1 cellular context compared by ENCODE assay signal in the genomic region with DNA sequence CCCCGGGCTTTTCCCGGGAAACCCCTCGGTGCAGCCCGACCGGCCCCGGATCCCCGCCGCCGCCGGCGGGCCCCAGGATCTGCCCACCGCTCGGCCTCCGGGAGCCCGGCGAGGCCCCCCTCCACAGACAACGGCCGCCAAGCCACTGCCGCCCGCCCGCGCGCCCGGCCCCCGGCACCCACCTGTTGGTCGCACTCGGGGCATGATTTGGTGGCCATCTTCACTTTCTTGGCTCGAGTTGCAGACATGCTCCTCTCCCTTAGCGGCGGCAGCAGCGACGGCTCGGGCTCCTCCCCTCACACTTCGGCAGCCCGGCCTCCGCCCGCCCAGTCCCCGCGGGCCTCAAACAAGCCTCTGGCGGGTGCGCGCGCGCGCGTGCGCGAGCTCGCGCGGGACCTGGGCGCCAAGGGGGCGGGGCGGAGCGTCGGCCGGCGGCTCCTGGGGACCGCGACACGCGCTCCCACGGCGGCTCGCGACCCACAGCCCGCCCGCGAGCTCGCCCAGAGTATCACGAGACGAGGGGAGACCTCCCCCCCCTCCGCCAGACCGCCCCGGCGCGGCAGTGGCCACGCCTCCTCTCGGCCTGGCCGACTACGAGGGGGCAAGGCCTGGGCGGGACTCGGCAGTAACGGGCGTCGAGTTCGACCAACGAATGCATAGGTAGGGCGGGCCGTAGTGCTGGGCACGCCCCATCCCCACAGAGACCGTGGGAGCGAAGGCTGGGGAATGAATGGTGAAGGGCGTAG.
A peak's percentile ranks its signal among the peaks of the same experiment; 100 is the strongest.
TF ChIP-seq lines count a peak whose summit lies in the region.

A gene with protein sequence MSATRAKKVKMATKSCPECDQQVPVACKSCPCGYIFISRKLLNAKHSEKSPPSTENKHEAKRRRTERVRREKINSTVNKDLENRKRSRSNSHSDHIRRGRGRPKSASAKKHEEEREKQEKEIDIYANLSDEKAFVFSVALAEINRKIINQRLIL (minus strand): TSS at position 279 of the 746 bp plus-strand sequence. CDS start 31 bp downstream, at position 248.

TF ChIP-seq in HepG2, 621 proteins besides CTCF, POLR2A, EP300 and RAD21 (continued from another document and continues in another):
- TF ChIP-seq, protein P1, sequence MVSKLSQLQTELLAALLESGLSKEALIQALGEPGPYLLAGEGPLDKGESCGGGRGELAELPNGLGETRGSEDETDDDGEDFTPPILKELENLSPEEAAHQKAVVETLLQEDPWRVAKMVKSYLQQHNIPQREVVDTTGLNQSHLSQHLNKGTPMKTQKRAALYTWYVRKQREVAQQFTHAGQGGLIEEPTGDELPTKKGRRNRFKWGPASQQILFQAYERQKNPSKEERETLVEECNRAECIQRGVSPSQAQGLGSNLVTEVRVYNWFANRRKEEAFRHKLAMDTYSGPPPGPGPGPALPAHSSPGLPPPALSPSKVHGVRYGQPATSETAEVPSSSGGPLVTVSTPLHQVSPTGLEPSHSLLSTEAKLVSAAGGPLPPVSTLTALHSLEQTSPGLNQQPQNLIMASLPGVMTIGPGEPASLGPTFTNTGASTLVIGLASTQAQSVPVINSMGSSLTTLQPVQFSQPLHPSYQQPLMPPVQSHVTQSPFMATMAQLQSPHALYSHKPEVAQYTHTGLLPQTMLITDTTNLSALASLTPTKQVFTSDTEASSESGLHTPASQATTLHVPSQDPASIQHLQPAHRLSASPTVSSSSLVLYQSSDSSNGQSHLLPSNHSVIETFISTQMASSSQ (IDR thresholded peaks at IDR 0.05; ENCODE audit: low read depth), result no peak
- TF ChIP-seq, protein P1 (CRISPR knock-in tag; IDR thresholded peaks at IDR 0.05; ENCODE audit: borderline replicate concordance), result peak; percentile 39; the same call in 1 of the 2 replicates
- TF ChIP-seq PRMT3 (CRISPR knock-in tag; IDR thresholded peaks at IDR 0.05; ENCODE audit: borderline replicate concordance, low read depth) (no peak), DNMT3B (CRISPR knock-in tag; conservative IDR thresholded peaks at IDR 0.05) (no peak), HNF4G (IDR thresholded peaks at IDR 0.05; ENCODE audit: borderline replicate concordance, low read depth, low read length) (0 out of 2 replicates have a peak, but pooled peaks have one; percentile 4), HNF4G (CRISPR knock-in tag; IDR thresholded peaks at IDR 0.05; ENCODE audit: borderline replicate concordance, low read depth) (no peak), SP1 (IDR thresholded peaks at IDR 0.05) (peak; percentile 53; the same call in 1 of the 2 replicates), SP1 (CRISPR knock-in tag; IDR thresholded peaks at IDR 0.05) (peak; percentile 99), MYC (CRISPR knock-in tag; IDR thresholded peaks at IDR 0.05; ENCODE audit: borderline replicate concordance) (peak; percentile 62), GLI4 (CRISPR knock-in tag; IDR thresholded peaks at IDR 0.05; ENCODE audit: borderline replicate concordance) (no peak), ZMYM4 (CRISPR knock-in tag; IDR thresholded peaks at IDR 0.05) (peak; percentile 78), KLF15 (CRISPR knock-in tag; IDR thresholded peaks at IDR 0.05; ENCODE audit: borderline replicate concordance) (0 out of 2 replicates have a peak, but pooled peaks have one; percentile 6), ATF7-NPFF (CRISPR knock-in tag; IDR thresholded peaks at IDR 0.05; ENCODE audit: low read depth) (no peak), ZNF121 (CRISPR knock-in tag; IDR thresholded peaks at IDR 0.05) (no peak; the same call in 1 of the 2 replicates), KLF16 (CRISPR knock-in tag; IDR thresholded peaks at IDR 0.05) (peak in 1 of 2 experiments; percentile 55; a peak in 2 of 4 replicates), ZNF333 (CRISPR knock-in tag; IDR thresholded peaks at IDR 0.05; ENCODE audit: borderline replicate concordance) (no peak), KDM6A (CRISPR knock-in tag; IDR thresholded peaks at IDR 0.05; ENCODE audit: low read depth) (0 out of 2 replicates have a peak, but pooled peaks have one; percentile 22), DPF2 (CRISPR knock-in tag; IDR thresholded peaks at IDR 0.05; ENCODE audit: borderline replicate concordance, low read depth) (no peak), ZNF746 (CRISPR knock-in tag; IDR thresholded peaks at IDR 0.05) (no peak), SSRP1 (CRISPR knock-in tag; IDR thresholded peaks at IDR 0.05) (no peak), ZNF329 (CRISPR knock-in tag; IDR thresholded peaks at IDR 0.05; ENCODE audit: low read depth) (no peak), ZNF557 (CRISPR knock-in tag; IDR thresholded peaks at IDR 0.05) (no peak), SYNCRIP (IDR thresholded peaks at IDR 0.05; ENCODE audit: insufficient read depth, low read depth, low read length) (no peak), SATB2 (CRISPR knock-in tag; IDR thresholded peaks at IDR 0.05) (no peak), GABPA (IDR thresholded peaks at IDR 0.05; ENCODE audit: low read depth, low read length) (no peak), GABPA (CRISPR knock-in tag; IDR thresholded peaks at IDR 0.05; ENCODE audit: low read depth) (no peak), CREB1 (IDR thresholded peaks at IDR 0.05) (peak; percentile 63; the same call in 1 of the 2 replicates), CREB1 (CRISPR knock-in tag; IDR thresholded peaks at IDR 0.05) (no peak), ZC3H4 (CRISPR knock-in tag; IDR thresholded peaks at IDR 0.05; ENCODE audit: borderline replicate concordance) (no peak), NR2F2 (IDR thresholded peaks at IDR 0.05; ENCODE audit: borderline replicate concordance, low read depth) (no peak), CAMTA2 (CRISPR knock-in tag; IDR thresholded peaks at IDR 0.05; ENCODE audit: borderline replicate concordance) (no peak), SIN3B (IDR thresholded peaks at IDR 0.05; ENCODE audit: low read length) (no peak), TBX3 (IDR thresholded peaks at IDR 0.05; ENCODE audit: borderline replicate concordance) (no peak), KDM3A (CRISPR knock-in tag; IDR thresholded peaks at IDR 0.05; ENCODE audit: low read depth) (peak; percentile 75), SUZ12 (IDR thresholded peaks at IDR 0.05; ENCODE audit: low read depth, low read length) (no peak), BORCS8-MEF2B (CRISPR knock-in tag; IDR thresholded peaks at IDR 0.05) (no peak; the same call in 1 of the 2 replicates)
- TF ChIP-seq, protein P2, sequence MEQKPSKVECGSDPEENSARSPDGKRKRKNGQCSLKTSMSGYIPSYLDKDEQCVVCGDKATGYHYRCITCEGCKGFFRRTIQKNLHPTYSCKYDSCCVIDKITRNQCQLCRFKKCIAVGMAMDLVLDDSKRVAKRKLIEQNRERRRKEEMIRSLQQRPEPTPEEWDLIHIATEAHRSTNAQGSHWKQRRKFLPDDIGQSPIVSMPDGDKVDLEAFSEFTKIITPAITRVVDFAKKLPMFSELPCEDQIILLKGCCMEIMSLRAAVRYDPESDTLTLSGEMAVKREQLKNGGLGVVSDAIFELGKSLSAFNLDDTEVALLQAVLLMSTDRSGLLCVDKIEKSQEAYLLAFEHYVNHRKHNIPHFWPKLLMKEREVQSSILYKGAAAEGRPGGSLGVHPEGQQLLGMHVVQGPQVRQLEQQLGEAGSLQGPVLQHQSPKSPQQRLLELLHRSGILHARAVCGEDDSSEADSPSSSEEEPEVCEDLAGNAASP (CRISPR knock-in tag; IDR thresholded peaks at IDR 0.05; ENCODE audit: borderline replicate concordance), result no peak
- TF ChIP-seq, protein P3, sequence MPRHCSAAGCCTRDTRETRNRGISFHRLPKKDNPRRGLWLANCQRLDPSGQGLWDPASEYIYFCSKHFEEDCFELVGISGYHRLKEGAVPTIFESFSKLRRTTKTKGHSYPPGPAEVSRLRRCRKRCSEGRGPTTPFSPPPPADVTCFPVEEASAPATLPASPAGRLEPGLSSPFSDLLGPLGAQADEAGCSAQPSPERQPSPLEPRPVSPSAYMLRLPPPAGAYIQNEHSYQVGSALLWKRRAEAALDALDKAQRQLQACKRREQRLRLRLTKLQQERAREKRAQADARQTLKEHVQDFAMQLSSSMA (CRISPR knock-in tag; IDR thresholded peaks at IDR 0.05), result peak; percentile 73; the same call in 1 of the 2 replicates
- TF ChIP-seq, protein P4, sequence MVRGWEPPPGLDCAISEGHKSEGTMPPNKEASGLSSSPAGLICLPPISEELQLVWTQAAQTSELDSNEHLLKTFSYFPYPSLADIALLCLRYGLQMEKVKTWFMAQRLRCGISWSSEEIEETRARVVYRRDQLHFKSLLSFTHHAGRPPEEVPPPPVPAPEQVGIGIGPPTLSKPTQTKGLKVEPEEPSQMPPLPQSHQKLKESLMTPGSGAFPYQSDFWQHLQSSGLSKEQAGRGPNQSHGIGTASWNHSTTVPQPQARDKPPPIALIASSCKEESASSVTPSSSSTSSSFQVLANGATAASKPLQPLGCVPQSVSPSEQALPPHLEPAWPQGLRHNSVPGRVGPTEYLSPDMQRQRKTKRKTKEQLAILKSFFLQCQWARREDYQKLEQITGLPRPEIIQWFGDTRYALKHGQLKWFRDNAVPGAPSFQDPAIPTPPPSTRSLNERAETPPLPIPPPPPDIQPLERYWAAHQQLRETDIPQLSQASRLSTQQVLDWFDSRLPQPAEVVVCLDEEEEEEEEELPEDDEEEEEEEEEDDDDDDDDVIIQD (CRISPR knock-in tag; IDR thresholded peaks at IDR 0.05; ENCODE audit: low read depth), result peak; percentile 41; the same call in 1 of the 2 replicates
- TF ChIP-seq, protein P5, sequence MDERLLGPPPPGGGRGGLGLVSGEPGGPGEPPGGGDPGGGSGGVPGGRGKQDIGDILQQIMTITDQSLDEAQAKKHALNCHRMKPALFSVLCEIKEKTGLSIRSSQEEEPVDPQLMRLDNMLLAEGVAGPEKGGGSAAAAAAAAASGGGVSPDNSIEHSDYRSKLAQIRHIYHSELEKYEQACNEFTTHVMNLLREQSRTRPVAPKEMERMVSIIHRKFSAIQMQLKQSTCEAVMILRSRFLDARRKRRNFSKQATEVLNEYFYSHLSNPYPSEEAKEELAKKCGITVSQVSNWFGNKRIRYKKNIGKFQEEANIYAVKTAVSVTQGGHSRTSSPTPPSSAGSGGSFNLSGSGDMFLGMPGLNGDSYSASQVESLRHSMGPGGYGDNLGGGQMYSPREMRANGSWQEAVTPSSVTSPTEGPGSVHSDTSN (CRISPR knock-in tag; IDR thresholded peaks at IDR 0.05), result peak; percentile 89
- TF ChIP-seq, protein P6, sequence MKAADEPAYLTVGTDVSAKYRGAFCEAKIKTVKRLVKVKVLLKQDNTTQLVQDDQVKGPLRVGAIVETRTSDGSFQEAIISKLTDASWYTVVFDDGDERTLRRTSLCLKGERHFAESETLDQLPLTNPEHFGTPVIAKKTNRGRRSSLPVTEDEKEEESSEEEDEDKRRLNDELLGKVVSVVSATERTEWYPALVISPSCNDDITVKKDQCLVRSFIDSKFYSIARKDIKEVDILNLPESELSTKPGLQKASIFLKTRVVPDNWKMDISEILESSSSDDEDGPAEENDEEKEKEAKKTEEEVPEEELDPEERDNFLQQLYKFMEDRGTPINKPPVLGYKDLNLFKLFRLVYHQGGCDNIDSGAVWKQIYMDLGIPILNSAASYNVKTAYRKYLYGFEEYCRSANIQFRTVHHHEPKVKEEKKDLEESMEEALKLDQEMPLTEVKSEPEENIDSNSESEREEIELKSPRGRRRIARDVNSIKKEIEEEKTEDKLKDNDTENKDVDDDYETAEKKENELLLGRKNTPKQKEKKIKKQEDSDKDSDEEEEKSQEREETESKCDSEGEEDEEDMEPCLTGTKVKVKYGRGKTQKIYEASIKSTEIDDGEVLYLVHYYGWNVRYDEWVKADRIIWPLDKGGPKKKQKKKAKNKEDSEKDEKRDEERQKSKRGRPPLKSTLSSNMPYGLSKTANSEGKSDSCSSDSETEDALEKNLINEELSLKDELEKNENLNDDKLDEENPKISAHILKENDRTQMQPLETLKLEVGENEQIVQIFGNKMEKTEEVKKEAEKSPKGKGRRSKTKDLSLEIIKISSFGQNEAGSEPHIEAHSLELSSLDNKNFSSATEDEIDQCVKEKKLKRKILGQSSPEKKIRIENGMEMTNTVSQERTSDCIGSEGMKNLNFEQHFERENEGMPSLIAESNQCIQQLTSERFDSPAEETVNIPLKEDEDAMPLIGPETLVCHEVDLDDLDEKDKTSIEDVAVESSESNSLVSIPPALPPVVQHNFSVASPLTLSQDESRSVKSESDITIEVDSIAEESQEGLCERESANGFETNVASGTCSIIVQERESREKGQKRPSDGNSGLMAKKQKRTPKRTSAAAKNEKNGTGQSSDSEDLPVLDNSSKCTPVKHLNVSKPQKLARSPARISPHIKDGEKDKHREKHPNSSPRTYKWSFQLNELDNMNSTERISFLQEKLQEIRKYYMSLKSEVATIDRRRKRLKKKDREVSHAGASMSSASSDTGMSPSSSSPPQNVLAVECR (CRISPR knock-in tag; IDR thresholded peaks at IDR 0.05; ENCODE audit: borderline replicate concordance), result peak; percentile 42; the same call in 1 of the 2 replicates
- TF ChIP-seq, protein P7, sequence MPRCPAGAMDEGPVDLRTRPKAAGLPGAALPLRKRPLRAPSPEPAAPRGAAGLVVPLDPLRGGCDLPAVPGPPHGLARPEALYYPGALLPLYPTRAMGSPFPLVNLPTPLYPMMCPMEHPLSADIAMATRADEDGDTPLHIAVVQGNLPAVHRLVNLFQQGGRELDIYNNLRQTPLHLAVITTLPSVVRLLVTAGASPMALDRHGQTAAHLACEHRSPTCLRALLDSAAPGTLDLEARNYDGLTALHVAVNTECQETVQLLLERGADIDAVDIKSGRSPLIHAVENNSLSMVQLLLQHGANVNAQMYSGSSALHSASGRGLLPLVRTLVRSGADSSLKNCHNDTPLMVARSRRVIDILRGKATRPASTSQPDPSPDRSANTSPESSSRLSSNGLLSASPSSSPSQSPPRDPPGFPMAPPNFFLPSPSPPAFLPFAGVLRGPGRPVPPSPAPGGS (CRISPR knock-in tag; IDR thresholded peaks at IDR 0.05), result no peak; the same call in none of the 2 replicates
- TF ChIP-seq, protein P8, sequence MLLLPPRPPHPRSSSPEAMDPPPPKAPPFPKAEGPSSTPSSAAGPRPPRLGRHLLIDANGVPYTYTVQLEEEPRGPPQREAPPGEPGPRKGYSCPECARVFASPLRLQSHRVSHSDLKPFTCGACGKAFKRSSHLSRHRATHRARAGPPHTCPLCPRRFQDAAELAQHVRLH (CRISPR knock-in tag; IDR thresholded peaks at IDR 0.05; ENCODE audit: borderline replicate concordance, low read depth), result peak; percentile 64; the same call in 1 of the 2 replicates
- TF ChIP-seq, protein P9, sequence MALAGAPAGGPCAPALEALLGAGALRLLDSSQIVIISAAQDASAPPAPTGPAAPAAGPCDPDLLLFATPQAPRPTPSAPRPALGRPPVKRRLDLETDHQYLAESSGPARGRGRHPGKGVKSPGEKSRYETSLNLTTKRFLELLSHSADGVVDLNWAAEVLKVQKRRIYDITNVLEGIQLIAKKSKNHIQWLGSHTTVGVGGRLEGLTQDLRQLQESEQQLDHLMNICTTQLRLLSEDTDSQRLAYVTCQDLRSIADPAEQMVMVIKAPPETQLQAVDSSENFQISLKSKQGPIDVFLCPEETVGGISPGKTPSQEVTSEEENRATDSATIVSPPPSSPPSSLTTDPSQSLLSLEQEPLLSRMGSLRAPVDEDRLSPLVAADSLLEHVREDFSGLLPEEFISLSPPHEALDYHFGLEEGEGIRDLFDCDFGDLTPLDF (CRISPR knock-in tag; IDR thresholded peaks at IDR 0.05), result 0 out of 2 replicates have a peak, but pooled peaks have one; percentile 43
